21 cellular contexts compared by ENCODE assay signal in genomic region chr2:181658444-181658843, GRCh38. TPM values are rescaled to one million over a fixed set of nuclear protein-coding genes. Genes with fewer than 3 reads are reported as not detected.
A peak's percentile ranks its signal among the peaks of the same experiment; 100 is the strongest.
DNase-seq lines count a peak whose midpoint lies in the region; ATAC-seq and TF ChIP-seq lines count a peak whose summit lies in the region.
"Had no signal": no experiment of that assay in that cellular context is flagged by ENCODE, and none has a peak within 500 bp of the region (broad histone marks: within the 10 kb centered on the region; RNA-seq: fewer than 3 reads in every experiment).

No MANE protein-coding gene starts in this region.

- H3K9me3 Mint-ChIP-seq in endodermal cell: no peaks in the 10 kb centered on the region
- H3K9me3 Mint-ChIP-seq: activated T-helper 2 cell treated with anti-CD3 and anti-CD28 coated beads, Interferon-gamma antibody, Interleukin-2, Interleukin-4, amounts not matched to agents 10 μg/mL and 5 μg/mL and 100 μg/mL, durations not matched to agents 14 hours and 24 hours and 36 hours; memory B cell had no signal

- H3K4me1 Mint-ChIP-seq in endodermal cell: peaks cover 14% of the 10 kb centered on the region

- H3K27me3 ChIP-seq in endodermal cell (ENCODE audit: control insufficient read depth, insufficient read depth, low read length, poor library complexity, severe bottlenecking) (peaks cover 73% of the 10 kb centered on the region), uterus (no peaks in the 10 kb centered on the region)
- H3K27me3 ChIP-seq: MG63 had no signal

- no peak for TF ChIP-seq CTCF in endodermal cell (conservative IDR thresholded peaks at IDR 0.05)
- TF ChIP-seq CTCF in uterus (IDR thresholded peaks at IDR 0.05): no peak

- intact Hi-C loops in uterus (cut with DNase I; ENCODE audit: low total_unique reads): no loop called here
- intact Hi-C loops in Right ventricle myocardium inferior (cut with DNase I): no loop called here

- H3K4me1 ChIP-seq in endodermal cell (ENCODE audit: control insufficient read depth, insufficient read depth, low read length) (peaks cover 2% of the 10 kb centered on the region), uterus (peaks cover 0 to 4% of the 10 kb centered on the region in 2 donors)

- H3K9me3 ChIP-seq in endodermal cell (ENCODE audit: control insufficient read depth, low read length) (no peaks in the 10 kb centered on the region), uterus (no peaks in the 10 kb centered on the region)
- H3K9me3 ChIP-seq: heart right ventricle, MG63, thoracic aorta had no signal

- no peak for ATAC-seq in GM18870 (IDR thresholded peaks at IDR 0.05; ENCODE audit: unreplicated experiment)
- ATAC-seq in Right ventricle myocardium inferior: no peak
- ATAC-seq: heart right ventricle had no signal

- H3K9ac ChIP-seq in endodermal cell (ENCODE audit: extremely low read depth, low read length, poor library complexity, severe bottlenecking): no peak overlapping the region

- H3K27ac ChIP-seq in endodermal cell (ENCODE audit: low read depth, low read length): no peak overlapping the region
- H3K27ac ChIP-seq in uterus: no peak overlapping the region
- H3K27ac ChIP-seq: heart right ventricle, RWPE1, thoracic aorta had no signal

- H3K4me3 ChIP-seq in endodermal cell (ENCODE audit: low read length): no peak overlapping the region
- H3K4me3 ChIP-seq in uterus: no peak overlapping the region
- H3K4me3 ChIP-seq: heart right ventricle, MG63, thoracic aorta had no signal

- H3K27me3 Mint-ChIP-seq in endodermal cell (ENCODE audit: insufficient read depth): peaks cover 88% of the 10 kb centered on the region

- no peaks in the 10 kb centered on the region for H3K36me3 ChIP-seq in endodermal cell (ENCODE audit: control insufficient read depth, insufficient read depth, low read length)
- no peaks in the 10 kb centered on the region for H3K36me3 ChIP-seq in uterus
- H3K36me3 ChIP-seq: heart right ventricle, MG63, thoracic aorta had no signal

- DNase-seq in DMS53 (lab: John Stamatoyannopoulos, UW) (peak; percentile 45), NCI-H1092 treated with DMSO at 0.1 percent for 48 hours (lab: John Stamatoyannopoulos, UW) (peak; percentile 73), NCI-H69 (lab: John Stamatoyannopoulos, UW) (peak; percentile 95), endodermal cell (peak; percentile 61), uterus (no peak), Right ventricle myocardium inferior (ENCODE audit: missing footprints) (no peak), COLO829 (ENCODE audit: low spot score) (no peak)
- DNase-seq: activated CD4-positive, CD25-positive, alpha-beta regulatory T cell; AML-193; Calu3; heart right ventricle; MG63 had no signal

- WGBS in endodermal cell (ENCODE audit: insufficient coverage in 1 of 2, insufficient read length in 1 of 2), 2 experiments: 29 to 40% methylated on average over 4 of the region's 4 CpGs

- TF ChIP-seq POLR2A in uterus (IDR thresholded peaks at IDR 0.05): no peak

- H3K27ac Mint-ChIP-seq in endodermal cell: no peak overlapping the region
- H3K27ac Mint-ChIP-seq: activated T-helper 2 cell treated with anti-CD3 and anti-CD28 coated beads, Interferon-gamma antibody, Interleukin-2, Interleukin-4, amounts not matched to agents 10 μg/mL and 5 μg/mL and 100 μg/mL, durations not matched to agents 14 hours and 24 hours and 36 hours; memory B cell had no signal

- no peak overlapping the region for H3K4me3 Mint-ChIP-seq in endodermal cell
- H3K4me3 Mint-ChIP-seq: memory B cell had no signal

- no peaks in the 10 kb centered on the region for H3K36me3 Mint-ChIP-seq in endodermal cell (ENCODE audit: low read depth)
- H3K36me3 Mint-ChIP-seq: memory B cell had no signal

RNA-seq across cellular contexts. Expression of gene CERKL, which starts 1.5 kb away (rescaled TPM):
- total RNA-seq in endodermal cell: under 1 TPM; 0.20 to 0.31 TPM
- polyA plus RNA-seq in endodermal cell (2013, experiment 1 of 2): 0.07 TPM
- not detected for polyA plus RNA-seq in endodermal cell (2013, experiment 2 of 2)
- 1 to 10 TPM in 2 of 4 donors, not detected in 2; 1.5 to 2.6 TPM for total RNA-seq in uterus
- total RNA-seq in Right ventricle myocardium inferior: not detected
- total RNA-seq: activated T-helper 2 cell treated with anti-CD3 and anti-CD28 coated beads, Interferon-gamma antibody, Interleukin-2, Interleukin-4, amounts not matched to agents 10 μg/mL and 5 μg/mL and 100 μg/mL, durations not matched to agents 14 hours and 24 hours and 36 hours; heart right ventricle; skeletal muscle tissue; thoracic aorta had no signal
- polyA plus RNA-seq: fibroblast of lung, heart right ventricle had no signal

RNA-seq across cellular contexts. Expression of gene NEUROD1, which starts 21.9 kb away (rescaled TPM):
- total RNA-seq in endodermal cell (not detected), uterus (not detected), Right ventricle myocardium inferior (not detected)
- polyA plus RNA-seq in endodermal cell (2013, experiment 1 of 2): 4.3 TPM
- polyA plus RNA-seq in endodermal cell (2013, experiment 2 of 2): 3.7 TPM
- total RNA-seq: activated T-helper 2 cell treated with anti-CD3 and anti-CD28 coated beads, Interferon-gamma antibody, Interleukin-2, Interleukin-4, amounts not matched to agents 10 μg/mL and 5 μg/mL and 100 μg/mL, durations not matched to agents 14 hours and 24 hours and 36 hours; Calu3; cardiac septum; fibroblast of lung; heart right ventricle; skeletal muscle tissue; thoracic aorta had no signal
- polyA plus RNA-seq: fibroblast of lung, heart right ventricle, keratinocyte had no signal

Comparison
In these comparisons a context has a peak if more than half of its experiments do, and no peak if none do; other contexts are left out.
1. DNase-seq: peak in DMS53 (single experiment), NCI-H1092 treated with DMSO at 0.1 percent for 48 hours (single experiment), NCI-H69 (single experiment) and endodermal cell (single experiment); none in uterus (0 of 2), Right ventricle myocardium inferior (single experiment) and COLO829 (single experiment).